In genomic region chr16:46721885-46722284, GRCh38 we compare ENCODE assay signal across 35 cellular contexts. TPM values are rescaled to one million over a fixed set of nuclear protein-coding genes. Genes with fewer than 3 reads are reported as not detected.
"Had no signal": no experiment of that assay in that cellular context is flagged by ENCODE, and none has a peak within 500 bp of the region (broad histone marks: within the 10 kb centered on the region; RNA-seq: fewer than 3 reads in every experiment).

No MANE protein-coding gene starts in this region.

- H3K27me3 Mint-ChIP-seq: activated CD8-positive, alpha-beta T cell treated with anti-CD3 and anti-CD28 coated beads for 36 hours had no signal

- H3K27ac Mint-ChIP-seq: activated CD8-positive, alpha-beta T cell treated with anti-CD3 and anti-CD28 coated beads for 36 hours; activated naive CD4-positive, alpha-beta T cell treated with anti-CD3 and anti-CD28 coated beads for 36 hours; activated T-helper 1 cell treated with anti-CD3 and anti-CD28 coated beads, Interleukin-12 subunit alpha, Interleukin-12 subunit beta, Interleukin-2, Interleukin-4 antibody, amounts not matched to agents 30 ng/mL and 10 ng/mL and 1 ng/mL, durations not matched to agents 14 hours and 24 hours and 36 hours had no signal

- H3K4me3 Mint-ChIP-seq: activated CD8-positive, alpha-beta T cell treated with anti-CD3 and anti-CD28 coated beads for 36 hours; activated naive CD4-positive, alpha-beta T cell treated with anti-CD3 and anti-CD28 coated beads for 36 hours; activated T-cell treated with anti-CD3 and anti-CD28 coated beads, Interleukin-2, amount 50 U/mL, for 4 hours; activated T-helper 1 cell treated with anti-CD3 and anti-CD28 coated beads, Interleukin-12 subunit alpha, Interleukin-12 subunit beta, Interleukin-2, Interleukin-4 antibody, amounts not matched to agents 30 ng/mL and 10 ng/mL and 1 ng/mL, durations not matched to agents 14 hours and 24 hours and 36 hours had no signal

- H3K4me3 ChIP-seq: adrenal gland, body of pancreas, breast epithelium, MG63, Peyer's patch had no signal

- H3K27me3 ChIP-seq: adrenal gland, body of pancreas, breast epithelium, MG63, Peyer's patch had no signal

- H3K4me1 ChIP-seq: adrenal gland, body of pancreas, breast epithelium, Peyer's patch had no signal

- H3K27ac ChIP-seq: adrenal gland, body of pancreas, breast epithelium, Peyer's patch, WERI-Rb-1 had no signal

- H3K36me3 ChIP-seq: adrenal gland, breast epithelium, MG63, Peyer's patch, WERI-Rb-1 had no signal

- DNase-seq: activated CD4-positive, alpha-beta T cell treated with anti-CD3 and anti-CD28 coated beads for 1 hour; activated CD4-positive, alpha-beta T cell treated with anti-CD3 and anti-CD28 coated beads for 48 hours; activated CD4-positive, alpha-beta T cell treated with anti-CD3 and anti-CD28 coated beads, Interleukin-2, amount 50 U/mL, for 4 hours; activated CD4-positive, CD25-positive, alpha-beta regulatory T cell; activated CD8-positive, alpha-beta T cell treated with anti-CD3 and anti-CD28 coated beads for 36 hours; activated gamma-delta T cell treated with Interleukin-2 at 50 U/mL for 16 hours; activated naive CD4-positive, alpha-beta T cell treated with anti-CD3 and anti-CD28 coated beads for 36 hours; activated T-cell treated with anti-CD3 and anti-CD28 coated beads for 4 hours; activated T-cell treated with anti-CD3 and anti-CD28 coated beads, Interleukin-2, amount 50 U/mL, for 4 hours; adrenal gland; body of pancreas; caudate nucleus; Kasumi-1; KG1; MG63; NCI-H1048; NCI-H1105 treated with DMSO at 0.1 percent for 48 hours; NCI-H1436; NCI-H1694; NCI-H1930; NCI-H2081 treated with DMSO at 0.1 percent for 48 hours; NCI-H226; NCI-H446 treated with DMSO at 0.1 percent for 48 hours; NCI-H69; NCI-H82; NK-92 treated with Interleukin-12 subunit alpha and Interleukin-12 subunit beta, amount 100 ng/mL, for 24 hours; PC-3; Peyer's patch; RPMI8226; SW 1271; T1000; WERI-Rb-1 had no signal

- ATAC-seq: activated CD8-positive, alpha-beta T cell treated with anti-CD3 and anti-CD28 coated beads for 36 hours; activated naive CD4-positive, alpha-beta T cell treated with anti-CD3 and anti-CD28 coated beads, Interleukin-2, amount 50 U/mL, for 72 hours; activated T-cell treated with anti-CD3 and anti-CD28 coated beads, Interleukin-2, amount 50 U/mL, for 4 hours; body of pancreas; PC-3 had no signal

- H3K9me3 ChIP-seq: body of pancreas, breast epithelium, Peyer's patch had no signal

- H3K9me3 Mint-ChIP-seq: activated naive CD4-positive, alpha-beta T cell treated with anti-CD3 and anti-CD28 coated beads, Interleukin-2, amount 50 U/mL, for 72 hours had no signal

RNA-seq across cellular contexts. Expression of gene MYLK3, which starts 26.3 kb away (rescaled TPM):
- total RNA-seq: Peyer's patch had no signal
